Comparison of ENCODE assay signal across 8 cellular contexts in genomic region chr11:20355221-20356219, GRCh38. TPM values are rescaled to one million over a fixed set of nuclear protein-coding genes. Genes with fewer than 3 reads are reported as not detected.
A peak's percentile ranks its signal among the peaks of the same experiment; 100 is the strongest.
DNase-seq lines count a peak whose midpoint lies in the region; ATAC-seq and TF ChIP-seq lines count a peak whose summit lies in the region.

No MANE protein-coding gene starts in this region.

- no peak for ATAC-seq in Right ventricle myocardium inferior

- H3K14ac ChIP-seq in H9 (ENCODE audit: insufficient read depth, low read length) = no peak overlapping the region

- no peak overlapping the region for H3K4ac ChIP-seq in H9 (ENCODE audit: low read depth, low read length)

- H2AK5ac ChIP-seq in H9 (ENCODE audit: insufficient read length, low read length) = no peak overlapping the region

- H3K27me3 Mint-ChIP-seq in H9 (ENCODE audit: low read depth) = peaks cover 13% of the 10 kb centered on the region
- H3K27me3 Mint-ChIP-seq in neural progenitor cell (ENCODE audit: insufficient read depth, low read depth) = peaks cover 5% of the 10 kb centered on the region

- no peak overlapping the region; a peak in 1 of 7 replicates for H3K27ac Mint-ChIP-seq in H9
- no peak overlapping the region for H3K27ac Mint-ChIP-seq in neural progenitor cell

- no peak for TF ChIP-seq POLR2A in esophagus muscularis mucosa (IDR thresholded peaks at IDR 0.05; ENCODE audit: low read depth)

- no peak overlapping the region for H2BK15ac ChIP-seq in H9 (ENCODE audit: low read depth, low read length)

- no peak overlapping the region for H3K23ac ChIP-seq in H9 (ENCODE audit: insufficient read length, low read depth, low read length)

- H3K27ac ChIP-seq in cardiac muscle cell (no peak overlapping the region), H9 (ENCODE audit: insufficient read length, low read depth, low read length) (no peak overlapping the region), VCaP (no peak overlapping the region), esophagus muscularis mucosa (replicated peaks in 1 of 4) (no peak overlapping the region), neural progenitor cell (no peak overlapping the region)

- H2BK12ac ChIP-seq in H9 (ENCODE audit: insufficient read length, low read depth, low read length) = no peak overlapping the region

- no peaks in the 10 kb centered on the region for H3K27me3 ChIP-seq in cardiac muscle cell
- H3K27me3 ChIP-seq in H9 (ENCODE audit: insufficient read depth, low read length) = no peaks in the 10 kb centered on the region
- no peaks in the 10 kb centered on the region for H3K27me3 ChIP-seq in Loucy (ENCODE audit: insufficient read depth, low read length, poor library complexity, severe bottlenecking)
- peaks cover 0 to 10% (median 0%) of the 10 kb centered on the region in 4 donors for H3K27me3 ChIP-seq in esophagus muscularis mucosa
- no peaks in the 10 kb centered on the region for H3K27me3 ChIP-seq in neural progenitor cell

- H3K9ac ChIP-seq in H9 (ENCODE audit: extremely low read depth, insufficient read length, low read length) = no peak overlapping the region
- no peak overlapping the region for H3K9ac ChIP-seq in Loucy (ENCODE audit: low read depth, low read length, poor library complexity, severe bottlenecking)
- no peak overlapping the region for H3K9ac ChIP-seq in neural progenitor cell

- H3K4me3 ChIP-seq in cardiac muscle cell = no peak overlapping the region
- no peak overlapping the region for H3K4me3 ChIP-seq in Loucy (ENCODE audit: low read length, poor library complexity, severe bottlenecking)
- H3K4me3 ChIP-seq in esophagus muscularis mucosa = no peak overlapping the region
- no peak overlapping the region for H3K4me3 ChIP-seq in neural progenitor cell

- H3K4me2 ChIP-seq in H9 (ENCODE audit: insufficient read depth, insufficient read length, low read length) (no peak overlapping the region), Loucy (ENCODE audit: low read depth, low read length, poor library complexity, severe bottlenecking) (no peak overlapping the region), neural progenitor cell (no peak overlapping the region)

- H3T11ph ChIP-seq in H9 (ENCODE audit: low read length) = no peak overlapping the region

- H3K79me1 ChIP-seq in H9 (ENCODE audit: insufficient read depth, low read depth, low read length, poor library complexity, severe bottlenecking) = no peaks in the 10 kb centered on the region

- no peaks in the 10 kb centered on the region for H3K79me2 ChIP-seq in H9 (ENCODE audit: insufficient read depth, low read length)
- H3K79me2 ChIP-seq in Loucy (ENCODE audit: insufficient read depth, low read length) = no peaks in the 10 kb centered on the region
- H3K79me2 ChIP-seq in neural progenitor cell (ENCODE audit: low read depth) = no peaks in the 10 kb centered on the region

- H4K20me1 ChIP-seq in H9 (ENCODE audit: control insufficient read depth, insufficient read depth, insufficient read length) (no peaks in the 10 kb centered on the region), Loucy (ENCODE audit: insufficient read depth, low read length, poor library complexity, severe bottlenecking) (no peaks in the 10 kb centered on the region), neural progenitor cell (ENCODE audit: low read depth) (no peaks in the 10 kb centered on the region)

- no peak overlapping the region for H2AFZ ChIP-seq in H9 (ENCODE audit: low read length)
- no peak overlapping the region for H2AFZ ChIP-seq in Loucy (ENCODE audit: low read length)
- H2AFZ ChIP-seq in neural progenitor cell (replicated peaks) = no peak overlapping the region

- no peaks in the 10 kb centered on the region for H3K9me3 ChIP-seq in cardiac muscle cell (ENCODE audit: low read depth)
- no peaks in the 10 kb centered on the region for H3K9me3 ChIP-seq in H9 (ENCODE audit: control insufficient read depth, low read depth, low read length)
- H3K9me3 ChIP-seq in Loucy (ENCODE audit: insufficient read depth, low read depth, low read length) = no peaks in the 10 kb centered on the region
- no peaks in the 10 kb centered on the region for H3K9me3 ChIP-seq in esophagus muscularis mucosa
- no peaks in the 10 kb centered on the region for H3K9me3 ChIP-seq in neural progenitor cell (ENCODE audit: low read depth)

- H3K18ac ChIP-seq in H9 (ENCODE audit: insufficient read length, low read depth, low read length) = no peak overlapping the region

- DNase-seq in cardiac muscle cell (ENCODE audit: low read depth in 1 of 2, low spot score in 1 of 2) (peak; percentile 44 to 61), Right ventricle myocardium inferior (ENCODE audit: missing footprints) (no peak), H9 (peak; percentile 42), esophagus muscularis mucosa (ENCODE audit: extremely low spot score) (no peak), neural progenitor cell (ENCODE audit: low spot score) (peak; percentile 63), amniotic stem cell (lab: John Stamatoyannopoulos, UW) (no peak)

- H4K8ac ChIP-seq in H9 (replicated peaks; ENCODE audit: insufficient read length, low read depth, low read length) = no peak overlapping the region

- TF ChIP-seq CTCF in cardiac muscle cell (IDR thresholded peaks at IDR 0.05; ENCODE audit: low read depth, low read length) (peak; percentile 70), H9 (conservative IDR thresholded peaks at IDR 0.05) (peak; percentile 79), Loucy (conservative IDR thresholded peaks at IDR 0.05; ENCODE audit: low read length) (peak; percentile 74), VCaP (conservative IDR thresholded peaks at IDR 0.05) (peak; percentile 85), esophagus muscularis mucosa (IDR thresholded peaks at IDR 0.05) (peak; percentile 36 to 47 (median 47)), neural progenitor cell (IDR thresholded peaks at IDR 0.05) (peak; percentile 78)

- no peak for TF ChIP-seq EP300 in esophagus muscularis mucosa (IDR thresholded peaks at IDR 0.05)

- H2BK5ac ChIP-seq in H9 (ENCODE audit: insufficient read length, low read length) = no peak overlapping the region

- H3K9me3 Mint-ChIP-seq in H9 = no peaks in the 10 kb centered on the region
- H3K9me3 Mint-ChIP-seq in neural progenitor cell = no peaks in the 10 kb centered on the region

- no peaks in the 10 kb centered on the region; a peak in 1 of 4 replicates for H3K4me1 Mint-ChIP-seq in H9
- peaks cover 5% of the 10 kb centered on the region for H3K4me1 Mint-ChIP-seq in neural progenitor cell

- H3K36me3 Mint-ChIP-seq in H9 (ENCODE audit: insufficient read depth in 1 of 3, low read depth in 3 of 3) = no peaks in the 10 kb centered on the region
- no peaks in the 10 kb centered on the region for H3K36me3 Mint-ChIP-seq in neural progenitor cell

- H2BK120ac ChIP-seq in H9 (ENCODE audit: low read depth, low read length, poor library complexity, severe bottlenecking) = no peak overlapping the region

- no peaks in the 10 kb centered on the region for H3K4me1 ChIP-seq in cardiac muscle cell (ENCODE audit: low read depth)
- no peaks in the 10 kb centered on the region for H3K4me1 ChIP-seq in H9 (ENCODE audit: insufficient read depth, low read length)
- no peaks in the 10 kb centered on the region for H3K4me1 ChIP-seq in Loucy (ENCODE audit: insufficient read depth, low read length, poor library complexity, severe bottlenecking)
- no peaks in the 10 kb centered on the region for H3K4me1 ChIP-seq in esophagus muscularis mucosa
- H3K4me1 ChIP-seq in neural progenitor cell = peaks cover 29% of the 10 kb centered on the region

- no peak overlapping the region for H2BK20ac ChIP-seq in H9 (ENCODE audit: low read depth, low read length, poor library complexity, severe bottlenecking)

- intact Hi-C loops in Right ventricle myocardium inferior (cut with DNase I) = loop anchor here (2.0 kb wide), 1 partner anchor 227 kb away; no protein-coding TSS in a partner anchor
- intact Hi-C loops in esophagus muscularis mucosa (cut with DNase I) = loop anchor here (10.0 kb wide), 1 partner anchor 411 kb away; no protein-coding TSS in a partner anchor

- no peak overlapping the region for H3K4me3 Mint-ChIP-seq in H9
- H3K4me3 Mint-ChIP-seq in neural progenitor cell = no peak overlapping the region

- no peaks in the 10 kb centered on the region for H3F3A ChIP-seq in Loucy (ENCODE audit: low read depth)
- peaks cover 13% of the 10 kb centered on the region for H3F3A ChIP-seq in neural progenitor cell (ENCODE audit: low read depth)

- no peak overlapping the region for H3K56ac ChIP-seq in H9 (ENCODE audit: insufficient read length, low read depth, low read length)

- no peak overlapping the region for H4K91ac ChIP-seq in H9 (ENCODE audit: insufficient read length, low read depth, low read length)

- H4K5ac ChIP-seq in H9 (ENCODE audit: insufficient read length, low read depth, low read length) = no peak overlapping the region

- WGBS in H9 (ENCODE audit: extremely low coverage, insufficient read length, low lambda C conversion rate) = no CpG with 5 or more reads among the region's 12 CpGs
- WGBS in esophagus muscularis mucosa = 60% methylated on average over 11 of the region's 12 CpGs

- H3K36me3 ChIP-seq in cardiac muscle cell (no peaks in the 10 kb centered on the region), Loucy (ENCODE audit: insufficient read depth, low read length) (no peaks in the 10 kb centered on the region), esophagus muscularis mucosa (no peaks in the 10 kb centered on the region), neural progenitor cell (no peaks in the 10 kb centered on the region)

- no peaks in the 10 kb centered on the region for H3K9me2 ChIP-seq in Loucy (replicated peaks; ENCODE audit: low read depth, low read length)

- H3K23me2 ChIP-seq in H9 (ENCODE audit: insufficient read length, low read depth, low read length, poor library complexity, severe bottlenecking) = no peaks in the 10 kb centered on the region

RNA-seq across cellular contexts. Expression of gene HTATIP2, which starts 8.0 kb away (rescaled TPM):
- 3.4 and 4.9 TPM in 2 replicates for total RNA-seq in cardiac muscle cell
- 2.0 and 14.1 TPM in 2 replicates for polyA plus RNA-seq in cardiac muscle cell
- 23.4 TPM for total RNA-seq in Right ventricle myocardium inferior
- 32.8 and 33.6 TPM in 2 replicates for total RNA-seq in H9 (2021)
- 10 to 100 TPM; 30.2 to 54.7 (median 43.7) TPM for total RNA-seq in esophagus muscularis mucosa
- total RNA-seq in neural progenitor cell (ENCODE audit: low replicate concordance) = 18.3 and 25.3 TPM in 2 replicates

RNA-seq across cellular contexts. Expression of gene PRMT3, which starts 32.0 kb away (rescaled TPM):
- total RNA-seq in cardiac muscle cell (11.7 and 14.2 TPM in 2 replicates), Right ventricle myocardium inferior (13.3 TPM), H9 (2021) (22.0 and 22.6 TPM in 2 replicates), esophagus muscularis mucosa (10 to 100 TPM; 11.3 to 19.9 (median 16.1) TPM), neural progenitor cell (ENCODE audit: low replicate concordance) (30.7 and 39.6 TPM in 2 replicates)
- polyA plus RNA-seq in cardiac muscle cell = 15.7 and 19.4 TPM in 2 replicates

Comparison
In these comparisons a context has a peak if more than half of its experiments do, and no peak if none do; other contexts are left out.
1. DNase-seq: peak in cardiac muscle cell (2 of 2), H9 (single experiment) and neural progenitor cell (single experiment); none in Right ventricle myocardium inferior (single experiment), esophagus muscularis mucosa (single experiment) and amniotic stem cell (single experiment).
2. Peak in every context shown above with its lines, with median percentiles within 50 percentile points of each other: CTCF ChIP-seq.